In genomic region chr7:126803060-126803665, GRCh38 we compare ENCODE assay signal across 1 cellular context.
TF ChIP-seq lines count a peak whose summit lies in the region.

No MANE protein-coding gene starts in this region.

TF ChIP-seq in HEK293, 187 proteins besides CTCF, POLR2A, EP300 and RAD21 (continued from another document):
- TF ChIP-seq ZNF654 (tag by site-specific recombination; IDR thresholded peaks at IDR 0.05; ENCODE audit: low read depth) = peak; percentile 76
